10 cellular contexts compared by ENCODE assay signal in genomic region chr13:112443191-112444000, GRCh38.
DNase-seq lines count a peak whose midpoint lies in the region; ATAC-seq and TF ChIP-seq lines count a peak whose summit lies in the region.
"Had no signal": no experiment of that assay in that cellular context is flagged by ENCODE, and none has a peak within 500 bp of the region (broad histone marks: within the 10 kb centered on the region; RNA-seq: fewer than 3 reads in every experiment).

No MANE protein-coding gene starts in this region.

- DNase-seq in activated naive CD8-positive, alpha-beta T cell treated with anti-CD3 and anti-CD28 coated beads, Interleukin-2, amount 10 ng/mL, durations not matched to agents 7 days and 5 days = no peak
- no peak for DNase-seq in activated naive CD8-positive, alpha-beta T cell treated with anti-CD3 and anti-CD28 coated beads for 36 hours
- DNase-seq in NCI-H69 (lab: John Stamatoyannopoulos, UW) (peak; percentile 66), fibroblast of villous mesenchyme (ENCODE audit: low read depth) (no peak), superior temporal gyrus (ENCODE audit: extremely low spot score) (no peak), SKM-1 (lab: John Stamatoyannopoulos, UW; ENCODE audit: unreplicated experiment) (no peak), NCI-H345 treated with DMSO at 0.1 percent for 48 hours (lab: John Stamatoyannopoulos, UW; ENCODE audit: unreplicated experiment) (no peak)
- no peak for DNase-seq in stimulated activated naive B cell treated with anti-CD40 and anti-IgM and Interleukin-4, amounts not matched to agents 10 μg/mL and 1 μg/mL and 100 μg/mL, for 72 hours

- H3K36me3 Mint-ChIP-seq in activated naive CD8-positive, alpha-beta T cell treated with anti-CD3 and anti-CD28 coated beads, Interleukin-2, amount 10 ng/mL, durations not matched to agents 7 days and 5 days = no peaks in the 10 kb centered on the region
- H3K36me3 Mint-ChIP-seq in activated naive CD8-positive, alpha-beta T cell treated with anti-CD3 and anti-CD28 coated beads for 36 hours = no peaks in the 10 kb centered on the region
- no peaks in the 10 kb centered on the region for H3K36me3 Mint-ChIP-seq in stimulated activated naive B cell treated with anti-CD40 and anti-IgM and Interleukin-4, amounts not matched to agents 10 μg/mL and 1 μg/mL and 100 μg/mL, for 72 hours

- POLR2A ChIA-PET in activated naive CD8-positive, alpha-beta T cell treated with anti-CD3 and anti-CD28 coated beads, Interleukin-2, amount 10 ng/mL, durations not matched to agents 7 days and 5 days (lab: Charles Lee) = no interaction called here

- H3K9me3 Mint-ChIP-seq in activated naive CD8-positive, alpha-beta T cell treated with anti-CD3 and anti-CD28 coated beads, Interleukin-2, amount 10 ng/mL, durations not matched to agents 7 days and 5 days = peaks cover under 1% of the 10 kb centered on the region
- H3K9me3 Mint-ChIP-seq in activated naive CD8-positive, alpha-beta T cell treated with anti-CD3 and anti-CD28 coated beads for 36 hours = peaks cover 2% of the 10 kb centered on the region
- peaks cover under 1 to 3% of the 10 kb centered on the region in 2 donors for H3K9me3 Mint-ChIP-seq in stimulated activated naive B cell treated with anti-CD40 and anti-IgM and Interleukin-4, amounts not matched to agents 10 μg/mL and 1 μg/mL and 100 μg/mL, for 72 hours

- peak; percentile 34 for TF ChIP-seq CTCF in fibroblast of villous mesenchyme (IDR thresholded peaks at IDR 0.05; ENCODE audit: insufficient read depth, low read depth, low read length)

- H3K4me3 Mint-ChIP-seq in activated naive CD8-positive, alpha-beta T cell treated with anti-CD3 and anti-CD28 coated beads, Interleukin-2, amount 10 ng/mL, durations not matched to agents 7 days and 5 days = no peak overlapping the region
- no peak overlapping the region for H3K4me3 Mint-ChIP-seq in activated naive CD8-positive, alpha-beta T cell treated with anti-CD3 and anti-CD28 coated beads for 36 hours
- H3K4me3 Mint-ChIP-seq in stimulated activated naive B cell treated with anti-CD40 and anti-IgM and Interleukin-4, amounts not matched to agents 10 μg/mL and 1 μg/mL and 100 μg/mL, for 72 hours = no peak overlapping the region
- H3K4me3 Mint-ChIP-seq: activated T-cell treated with anti-CD3 and anti-CD28 coated beads, Interleukin-2, amount 50 U/mL, for 72 hours had no signal

- H3K4me3 ChIP-seq in fibroblast of villous mesenchyme (ENCODE audit: low read depth, low read length) = no peak overlapping the region
- H3K4me3 ChIP-seq: Peyer's patch had no signal

- peak; percentile 39 for ATAC-seq in activated naive CD8-positive, alpha-beta T cell treated with anti-CD3 and anti-CD28 coated beads, Interleukin-2, amount 10 ng/mL, durations not matched to agents 7 days and 5 days (ENCODE audit: low read depth)
- peak; percentile 51 to 60 for ATAC-seq in stimulated activated naive B cell treated with anti-CD40 and anti-IgM and Interleukin-4, amounts not matched to agents 10 μg/mL and 1 μg/mL and 100 μg/mL, for 72 hours (replicated peaks)

- H3K27me3 Mint-ChIP-seq in activated naive CD8-positive, alpha-beta T cell treated with anti-CD3 and anti-CD28 coated beads, Interleukin-2, amount 10 ng/mL, durations not matched to agents 7 days and 5 days = peaks cover 13% of the 10 kb centered on the region
- H3K27me3 Mint-ChIP-seq in activated naive CD8-positive, alpha-beta T cell treated with anti-CD3 and anti-CD28 coated beads for 36 hours = peaks cover 41% of the 10 kb centered on the region
- peaks cover 41 to 65% of the 10 kb centered on the region in 2 donors for H3K27me3 Mint-ChIP-seq in stimulated activated naive B cell treated with anti-CD40 and anti-IgM and Interleukin-4, amounts not matched to agents 10 μg/mL and 1 μg/mL and 100 μg/mL, for 72 hours

- H3K27ac Mint-ChIP-seq in activated naive CD8-positive, alpha-beta T cell treated with anti-CD3 and anti-CD28 coated beads, Interleukin-2, amount 10 ng/mL, durations not matched to agents 7 days and 5 days = no peak overlapping the region
- no peak overlapping the region for H3K27ac Mint-ChIP-seq in activated naive CD8-positive, alpha-beta T cell treated with anti-CD3 and anti-CD28 coated beads for 36 hours
- no peak overlapping the region for H3K27ac Mint-ChIP-seq in stimulated activated naive B cell treated with anti-CD40 and anti-IgM and Interleukin-4, amounts not matched to agents 10 μg/mL and 1 μg/mL and 100 μg/mL, for 72 hours
- H3K27ac Mint-ChIP-seq: activated T-cell treated with anti-CD3 and anti-CD28 coated beads, Interleukin-2, amount 50 U/mL, for 72 hours had no signal

- peaks cover 2% of the 10 kb centered on the region for H3K4me1 Mint-ChIP-seq in activated naive CD8-positive, alpha-beta T cell treated with anti-CD3 and anti-CD28 coated beads, Interleukin-2, amount 10 ng/mL, durations not matched to agents 7 days and 5 days
- peaks cover 3% of the 10 kb centered on the region for H3K4me1 Mint-ChIP-seq in activated naive CD8-positive, alpha-beta T cell treated with anti-CD3 and anti-CD28 coated beads for 36 hours
- H3K4me1 Mint-ChIP-seq in stimulated activated naive B cell treated with anti-CD40 and anti-IgM and Interleukin-4, amounts not matched to agents 10 μg/mL and 1 μg/mL and 100 μg/mL, for 72 hours = peaks cover 3 to 13% of the 10 kb centered on the region in 2 donors
